In genomic region chr13:41352935-41353801, GRCh38 we compare ENCODE assay signal across 8 cellular contexts. TPM values are rescaled to one million over a fixed set of nuclear protein-coding genes. Genes with fewer than 3 reads are reported as not detected.
DNase-seq lines count a peak whose midpoint lies in the region; ATAC-seq and TF ChIP-seq lines count a peak whose summit lies in the region.

No MANE protein-coding gene starts in this region.

- no peak overlapping the region for H3K4me3 ChIP-seq in SU-DHL-6 (ENCODE audit: insufficient read depth, low read length, poor library complexity, severe bottlenecking)

- peak overlapping the region; percentile 28 for H3K27ac ChIP-seq in SU-DHL-6 (ENCODE audit: low read depth, low read length)

- peaks cover 22% of the 10 kb centered on the region for H3F3A ChIP-seq in SU-DHL-6 (ENCODE audit: insufficient read depth)

- DNase-seq in NCI-H1105 treated with DMSO at 0.1 percent for 48 hours (lab: John Stamatoyannopoulos, UW): peak; percentile 3
- no peak for DNase-seq in NCI-H1105 (lab: John Stamatoyannopoulos, UW)
- peak; percentile 77 for DNase-seq in astrocyte of the hippocampus (ENCODE audit: low read depth, low spot score)
- peak; percentile 58 for DNase-seq in iris pigment epithelial cell (ENCODE audit: low read depth)
- peak in 2 of 3 donors; percentile 15 to 22 for DNase-seq in stimulated activated CD4-positive, alpha-beta T cell treated with anti-CD3 and anti-CD28 coated beads, TNF-alpha, amount 100 ng/mL, for 1 hour (ENCODE audit: low read depth in 3 of 3, low spot score in 1 of 3)

- H3K36me3 ChIP-seq in SU-DHL-6 (ENCODE audit: low read length): peaks cover 19% of the 10 kb centered on the region

- peaks cover 2 to 17% (median 7%) of the 10 kb centered on the region in 3 donors for H3K4me1 Mint-ChIP-seq in IgD-negative memory B cell

- no peak for ATAC-seq in HG03045 (IDR thresholded peaks at IDR 0.05; ENCODE audit: unreplicated experiment)

- no peaks in the 10 kb centered on the region for H3K27me3 Mint-ChIP-seq in IgD-negative memory B cell

- TF ChIP-seq CTCF in SU-DHL-6 (IDR thresholded peaks at IDR 0.05; ENCODE audit: insufficient read depth, low read length, poor library complexity, severe bottlenecking): peak; percentile 84

- H3K79me2 ChIP-seq in SU-DHL-6 (ENCODE audit: insufficient read depth, low read length): peaks cover 23% of the 10 kb centered on the region; the same call in 1 of the 2 replicates

- no peaks in the 10 kb centered on the region for H3K9me2 ChIP-seq in SU-DHL-6 (replicated peaks; ENCODE audit: insufficient read depth, low read length)

- H3K4me2 ChIP-seq in SU-DHL-6 (ENCODE audit: low read depth, low read length, poor library complexity, severe bottlenecking): peak overlapping the region; percentile 26

- H3K9me3 Mint-ChIP-seq in IgD-negative memory B cell: no peaks in the 10 kb centered on the region

- no peak overlapping the region for H3K4me3 Mint-ChIP-seq in IgD-negative memory B cell

- H3K36me3 Mint-ChIP-seq in IgD-negative memory B cell: peaks cover 4% of the 10 kb centered on the region

- H2AFZ ChIP-seq in SU-DHL-6 (ENCODE audit: low read depth, low read length, severe bottlenecking): no peak overlapping the region

- H3K9me3 ChIP-seq in SU-DHL-6 (ENCODE audit: insufficient read depth, low read length): no peaks in the 10 kb centered on the region

- peak overlapping the region in 2 of 3 donors; percentile 71 to 80 for H3K27ac Mint-ChIP-seq in IgD-negative memory B cell

- no peaks in the 10 kb centered on the region for H3K27me3 ChIP-seq in SU-DHL-6 (ENCODE audit: low read length)

- no peaks in the 10 kb centered on the region for H4K20me1 ChIP-seq in SU-DHL-6 (ENCODE audit: low read depth, low read length)

- H3K9ac ChIP-seq in SU-DHL-6 (ENCODE audit: low read length): no peak overlapping the region

RNA-seq across cellular contexts. Expression of gene NAA16, which starts 42.1 kb away (rescaled TPM):
- polyA plus RNA-seq in IgD-negative memory B cell: 7.7 TPM
